Comparison of ENCODE assay signal across 1 cellular context in genomic region chr3:194572131-194572789, GRCh38.
TF ChIP-seq lines count a peak whose summit lies in the region.

No MANE protein-coding gene starts in this region.

TF ChIP-seq in K562, 482 proteins besides CTCF, POLR2A, EP300 and RAD21 (continued from another document and continues in another):
- TF ChIP-seq CHD7 (IDR thresholded peaks at IDR 0.05; ENCODE audit: low read depth, low read length) (no peak), TCF3 (CRISPR knock-in tag; IDR thresholded peaks at IDR 0.05) (peak; percentile 94), NFXL1 (CRISPR knock-in tag; IDR thresholded peaks at IDR 0.05) (no peak), ZNF263 (CRISPR knock-in tag; IDR thresholded peaks at IDR 0.05; ENCODE audit: borderline replicate concordance) (peak; percentile 72; the same call in 1 of the 2 replicates), ZNF778 (CRISPR knock-in tag; IDR thresholded peaks at IDR 0.05) (no peak), HMGN3 (IDR thresholded peaks at IDR 0.05; ENCODE audit: borderline replicate concordance, extremely low read depth, insufficient read length, low read depth, low read length) (peak; percentile 29), RUNX1 (IDR thresholded peaks at IDR 0.05; ENCODE audit: low read depth) (peak; percentile 81; the same call in 1 of the 2 replicates), TRIM24 (IDR thresholded peaks at IDR 0.05) (peak; percentile 72 to 88; a peak in 3 of 4 replicates), PKNOX1 (IDR thresholded peaks at IDR 0.05) (peak; percentile 77), RNF2 (IDR thresholded peaks at IDR 0.05) (peak; percentile 90), ZNF165 (CRISPR knock-in tag; IDR thresholded peaks at IDR 0.05; ENCODE audit: borderline replicate concordance) (no peak), MCM7 (IDR thresholded peaks at IDR 0.05) (no peak; a peak in 1 of 4 replicates), GATA2 (CRISPR knock-in tag; IDR thresholded peaks at IDR 0.05) (peak; percentile 71; the same call in 1 of the 2 replicates), XRCC5 (IDR thresholded peaks at IDR 0.05; ENCODE audit: low read depth, low read length) (no peak; the same call in 1 of the 2 replicates), MAFF (IDR thresholded peaks at IDR 0.05; ENCODE audit: low read length) (peak; percentile 24; the same call in 1 of the 2 replicates), NKRF (IDR thresholded peaks at IDR 0.05; ENCODE audit: borderline replicate concordance) (peak; percentile 75; the same call in 1 of the 2 replicates), DMBX1 (CRISPR knock-in tag; IDR thresholded peaks at IDR 0.05; ENCODE audit: borderline replicate concordance) (peak; percentile 84), IRF1 (CRISPR knock-in tag; IDR thresholded peaks at IDR 0.05; ENCODE audit: borderline replicate concordance) (no peak; the same call in 1 of the 2 replicates), BCOR (IDR thresholded peaks at IDR 0.05) (peak; percentile 91), ARID3A (IDR thresholded peaks at IDR 0.05; ENCODE audit: borderline replicate concordance, low read depth, low read length) (0 out of 2 replicates have a peak, but pooled peaks have one; percentile 43), KHSRP (IDR thresholded peaks at IDR 0.05) (peak; percentile 58), NFE2 (IDR thresholded peaks at IDR 0.05; ENCODE audit: low read depth) (peak; percentile 63), ZFP36 (IDR thresholded peaks at IDR 0.05; ENCODE audit: low read depth, low read length, partially characterized antibody) (peak; percentile 30), FOXJ2 (tag; IDR thresholded peaks at IDR 0.05) (0 out of 2 replicates have a peak, but pooled peaks have one; percentile 62), EP400 (IDR thresholded peaks at IDR 0.05) (peak; percentile 78), PHB (CRISPR knock-in tag; IDR thresholded peaks at IDR 0.05) (no peak), ZNF507 (tag; conservative IDR thresholded peaks at IDR 0.05) (no peak), CHCHD3 (CRISPR knock-in tag; IDR thresholded peaks at IDR 0.05) (no peak), POLR2AphosphoS5 (IDR thresholded peaks at IDR 0.05; ENCODE audit: control insufficient read depth, insufficient read depth, low read depth, low read length) (peak; percentile 68; the same call in 1 of the 2 replicates), ZNF512 (tag; IDR thresholded peaks at IDR 0.05) (no peak), BHLHE40 (IDR thresholded peaks at IDR 0.05; ENCODE audit: low read length) (peak; percentile 100), NONO (IDR thresholded peaks at IDR 0.05; ENCODE audit: low read depth in 2 of 2, low read length in 1 of 2) (no peak), ZNF232 (CRISPR knock-in tag; IDR thresholded peaks at IDR 0.05) (no peak), EGR1 (conservative IDR thresholded peaks at IDR 0.05) (peak; percentile 94), MTA3 (IDR thresholded peaks at IDR 0.05; ENCODE audit: borderline replicate concordance) (peak; percentile 92), ATF4 (CRISPR knock-in tag; IDR thresholded peaks at IDR 0.05) (no peak), NEUROD1 (IDR thresholded peaks at IDR 0.05; ENCODE audit: borderline replicate concordance, low read depth, low read length, partially characterized antibody) (peak; percentile 68), ZNF23 (CRISPR knock-in tag; IDR thresholded peaks at IDR 0.05) (no peak), FOS (IDR thresholded peaks at IDR 0.05; ENCODE audit: extremely low read depth, insufficient read length) (no peak), CHD1 (IDR thresholded peaks at IDR 0.05; ENCODE audit: low read length) (no peak), STAT5A (IDR thresholded peaks at IDR 0.05; ENCODE audit: borderline replicate concordance, low read length) (peak; percentile 72; the same call in 1 of the 2 replicates), GATAD2B (IDR thresholded peaks at IDR 0.05; ENCODE audit: borderline replicate concordance) (no peak), MNT (conservative IDR thresholded peaks at IDR 0.05) (peak; percentile 87 to 92)
